In genomic region chr15:93105510-93105909, GRCh38 we compare ENCODE assay signal across 2 cellular contexts.
A peak's percentile ranks its signal among the peaks of the same experiment; 100 is the strongest.
TF ChIP-seq lines count a peak whose summit lies in the region.

No MANE protein-coding gene starts in this region.

TF ChIP-seq in GM23338, 12 proteins besides CTCF, POLR2A, EP300 and RAD21 (continued from another document):
- peak; percentile 85 for TF ChIP-seq ZNF462 (CRISPR knock-in tag; IDR thresholded peaks at IDR 0.05)
- TF ChIP-seq NANOG (IDR thresholded peaks at IDR 0.05; ENCODE audit: borderline replicate concordance), result peak; percentile 39; the same call in 1 of the 2 replicates

TF ChIP-seq in WTC11, 78 proteins besides CTCF, POLR2A, EP300 and RAD21 (continued from another document):
- TF ChIP-seq AR (CRISPR knock-in tag; IDR thresholded peaks at IDR 0.05) (no peak), CDX4 (CRISPR knock-in tag; IDR thresholded peaks at IDR 0.05; ENCODE audit: borderline replicate concordance) (no peak)
